Comparison of ENCODE assay signal across 8 cellular contexts in the genomic region with DNA sequence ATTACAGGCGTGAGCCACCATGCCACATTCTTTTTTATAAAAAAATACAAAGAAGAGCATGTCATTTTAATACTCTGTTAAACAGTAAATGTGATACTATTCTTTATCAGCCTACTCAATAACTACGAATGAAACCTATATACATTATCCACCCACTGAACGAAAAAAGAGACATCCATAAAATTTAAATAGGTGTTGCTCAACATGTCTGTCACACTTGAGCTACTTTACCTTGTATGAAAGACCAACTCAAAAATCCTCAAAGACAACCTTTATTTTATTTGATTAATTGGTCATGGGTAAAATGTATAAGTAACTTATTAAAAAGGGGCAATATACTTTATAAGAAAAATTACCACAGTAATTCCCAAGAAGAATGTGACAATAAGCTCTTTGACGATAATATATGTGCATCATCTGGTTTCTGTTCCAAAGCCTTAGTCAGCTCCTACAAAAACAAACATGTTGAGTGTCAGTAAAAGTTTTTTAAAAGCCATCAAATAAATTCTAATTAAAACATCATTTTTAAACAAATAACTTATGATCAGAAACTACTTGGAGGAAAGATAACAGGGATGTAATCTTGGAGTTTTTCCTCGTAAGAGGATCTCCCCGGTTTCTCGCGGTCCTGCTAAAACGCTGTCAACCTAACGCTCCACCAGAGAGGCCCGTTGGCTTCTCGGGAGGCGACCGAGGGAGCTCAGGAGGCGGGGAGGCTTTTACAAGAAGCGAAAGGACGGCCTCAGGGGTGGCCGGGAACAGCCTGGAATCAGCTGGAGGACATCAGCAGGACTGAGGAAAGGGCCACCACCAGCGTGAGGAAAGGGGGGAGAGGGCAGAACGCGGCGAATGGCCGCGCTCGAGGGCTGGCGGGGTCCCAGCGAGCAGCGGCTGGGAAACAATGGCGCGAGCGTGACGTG. TPM values are rescaled to one million over a fixed set of nuclear protein-coding genes. Genes with fewer than 3 reads are reported as not detected.
A peak's percentile ranks its signal among the peaks of the same experiment; 100 is the strongest.
DNase-seq lines count a peak whose midpoint lies in the region; ATAC-seq and TF ChIP-seq lines count a peak whose summit lies in the region.

No MANE protein-coding gene starts in this region.

- no peak overlapping the region for H3K27ac ChIP-seq in HUES48 (ENCODE audit: low read depth, low read length)
- H3K27ac ChIP-seq in neural progenitor cell, result no peak overlapping the region

- peak overlapping the region; percentile 93 for H3K27ac Mint-ChIP-seq in activated naive CD8-positive, alpha-beta T cell treated with anti-CD3 and anti-CD28 coated beads, Interleukin-2, amount 50 U/mL, for 24 hours
- peak overlapping the region; percentile 100 for H3K27ac Mint-ChIP-seq in neural progenitor cell

- H3K27me3 Mint-ChIP-seq in activated naive CD8-positive, alpha-beta T cell treated with anti-CD3 and anti-CD28 coated beads, Interleukin-2, amount 50 U/mL, for 24 hours, result peaks cover 5% of the 10 kb centered on the region
- peaks cover 4% of the 10 kb centered on the region for H3K27me3 Mint-ChIP-seq in neural progenitor cell (ENCODE audit: insufficient read depth, low read depth)

- H3K27me3 ChIP-seq in HUES48 (ENCODE audit: control insufficient read depth, insufficient read depth, low read length) (no peaks in the 10 kb centered on the region), neural progenitor cell (peaks cover 8% of the 10 kb centered on the region)

- H3K36me3 Mint-ChIP-seq in activated naive CD8-positive, alpha-beta T cell treated with anti-CD3 and anti-CD28 coated beads, Interleukin-2, amount 50 U/mL, for 24 hours (ENCODE audit: low read depth), result no peaks in the 10 kb centered on the region
- H3K36me3 Mint-ChIP-seq in neural progenitor cell, result no peaks in the 10 kb centered on the region

- H3K4me3 ChIP-seq in HUES48 (ENCODE audit: low read depth, low read length), result peak overlapping the region; percentile 85
- peak overlapping the region; percentile 57 for H3K4me3 ChIP-seq in neural progenitor cell

- no peaks in the 10 kb centered on the region for H3F3A ChIP-seq in neural progenitor cell (ENCODE audit: low read depth)

- H3K4me2 ChIP-seq in neural progenitor cell, result peak overlapping the region; percentile 79

- H3K9ac ChIP-seq in HUES48 (ENCODE audit: low read depth, low read length) (peak overlapping the region; percentile 73), neural progenitor cell (peak overlapping the region; percentile 14)

- peak overlapping the region; percentile 89 for H3K4me3 Mint-ChIP-seq in activated naive CD8-positive, alpha-beta T cell treated with anti-CD3 and anti-CD28 coated beads, Interleukin-2, amount 50 U/mL, for 24 hours
- H3K4me3 Mint-ChIP-seq in neural progenitor cell, result peak overlapping the region; percentile 94

- no peaks in the 10 kb centered on the region for H4K20me1 ChIP-seq in neural progenitor cell (ENCODE audit: low read depth)

- peak overlapping the region; percentile 87 for H2AFZ ChIP-seq in neural progenitor cell (replicated peaks)

- TF ChIP-seq CTCF in neural progenitor cell (IDR thresholded peaks at IDR 0.05), result no peak

- ATAC-seq in activated naive CD8-positive, alpha-beta T cell treated with anti-CD3 and anti-CD28 coated beads, Interleukin-2, amount 50 U/mL, for 24 hours, result peak; percentile 60
- ATAC-seq in HG02973 (IDR thresholded peaks at IDR 0.05; ENCODE audit: unreplicated experiment), result no peak

- H3K4me1 ChIP-seq in HUES48 (ENCODE audit: control insufficient read depth, insufficient read depth, low read length), result no peaks in the 10 kb centered on the region
- H3K4me1 ChIP-seq in neural progenitor cell, result peaks cover 5% of the 10 kb centered on the region

- no peaks in the 10 kb centered on the region for H3K79me2 ChIP-seq in neural progenitor cell (ENCODE audit: low read depth)

- peaks cover 18% of the 10 kb centered on the region for H3K4me1 Mint-ChIP-seq in activated naive CD8-positive, alpha-beta T cell treated with anti-CD3 and anti-CD28 coated beads, Interleukin-2, amount 50 U/mL, for 24 hours
- peaks cover 9% of the 10 kb centered on the region for H3K4me1 Mint-ChIP-seq in neural progenitor cell

- H3K9me3 Mint-ChIP-seq in activated naive CD8-positive, alpha-beta T cell treated with anti-CD3 and anti-CD28 coated beads, Interleukin-2, amount 50 U/mL, for 24 hours, result no peaks in the 10 kb centered on the region
- H3K9me3 Mint-ChIP-seq in neural progenitor cell, result peaks cover 12% of the 10 kb centered on the region

- H3K36me3 ChIP-seq in HUES48 (ENCODE audit: control insufficient read depth, insufficient read depth, low read length) (no peaks in the 10 kb centered on the region), neural progenitor cell (no peaks in the 10 kb centered on the region)

- DNase-seq in GDM1 (lab: John Stamatoyannopoulos, UW) (peak; percentile 58), RPMI8226 (peak; percentile 45), glomerular visceral epithelial cell (ENCODE audit: extremely low spot score) (peak; percentile 62), neural progenitor cell (ENCODE audit: low spot score) (peak; percentile 76), ureter (ENCODE audit: low spot score) (peak; percentile 57)
- peak; percentile 57 for DNase-seq in activated naive CD8-positive, alpha-beta T cell treated with anti-CD3 and anti-CD28 coated beads, Interleukin-2, amount 50 U/mL, for 24 hours

- no peaks in the 10 kb centered on the region; the same call in 1 of the 2 replicates for H3K9me3 ChIP-seq in HUES48 (ENCODE audit: control insufficient read depth, insufficient read depth, low read length)
- H3K9me3 ChIP-seq in neural progenitor cell (ENCODE audit: low read depth), result no peaks in the 10 kb centered on the region

RNA-seq across cellular contexts. Expression of a gene that starts 13.5 kb away (rescaled TPM):
- total RNA-seq in neural progenitor cell (ENCODE audit: low replicate concordance) (10.3 and 14.7 TPM in 2 replicates), ureter (12.3 TPM)

RNA-seq across cellular contexts. Expression of a gene that starts 36.8 kb away (rescaled TPM):
- total RNA-seq in neural progenitor cell (ENCODE audit: low replicate concordance), result 9.2 and 16.9 TPM in 2 replicates
- 83.5 TPM for total RNA-seq in ureter
